1 cellular context compared by ENCODE assay signal in the genomic region with DNA sequence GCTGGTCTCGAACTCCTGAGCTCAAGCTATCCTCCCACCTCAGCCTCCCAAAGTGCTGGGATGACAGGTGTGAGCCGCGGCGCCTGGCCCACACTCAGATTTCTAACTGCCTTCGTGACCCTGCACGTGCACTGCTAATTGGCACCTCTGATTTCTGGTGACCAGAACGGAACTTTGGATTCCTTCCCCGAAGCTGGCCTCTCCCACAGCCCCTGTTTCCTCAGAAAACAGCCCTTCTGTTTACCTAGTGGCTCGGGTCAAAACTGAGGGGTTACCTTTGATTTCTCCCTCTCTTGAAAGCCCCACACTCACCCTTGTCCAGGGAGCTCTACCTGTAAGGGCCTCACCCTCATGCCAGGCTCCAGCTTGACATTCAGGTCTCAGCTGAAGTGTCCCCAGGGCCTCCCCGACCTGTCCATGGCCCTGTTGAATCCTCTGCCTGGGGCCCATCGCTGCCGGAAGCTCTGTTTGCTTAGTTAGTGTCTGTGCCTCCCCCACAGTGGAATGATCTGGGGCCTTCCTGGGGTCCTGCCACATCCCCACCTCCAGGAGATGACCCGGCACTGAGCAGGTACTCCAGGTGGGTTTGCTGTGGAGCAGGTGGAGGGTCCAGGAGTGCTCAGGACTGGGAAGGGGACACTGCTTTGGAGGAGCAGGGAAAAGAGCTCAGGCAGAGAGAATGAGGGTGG.
A peak's percentile ranks its signal among the peaks of the same experiment; 100 is the strongest.
TF ChIP-seq lines count a peak whose summit lies in the region.

No MANE protein-coding gene starts in this region.

TF ChIP-seq in HepG2, 621 proteins besides CTCF, POLR2A, EP300 and RAD21 (continued from another document and continues in another):
- TF ChIP-seq, protein P1, sequence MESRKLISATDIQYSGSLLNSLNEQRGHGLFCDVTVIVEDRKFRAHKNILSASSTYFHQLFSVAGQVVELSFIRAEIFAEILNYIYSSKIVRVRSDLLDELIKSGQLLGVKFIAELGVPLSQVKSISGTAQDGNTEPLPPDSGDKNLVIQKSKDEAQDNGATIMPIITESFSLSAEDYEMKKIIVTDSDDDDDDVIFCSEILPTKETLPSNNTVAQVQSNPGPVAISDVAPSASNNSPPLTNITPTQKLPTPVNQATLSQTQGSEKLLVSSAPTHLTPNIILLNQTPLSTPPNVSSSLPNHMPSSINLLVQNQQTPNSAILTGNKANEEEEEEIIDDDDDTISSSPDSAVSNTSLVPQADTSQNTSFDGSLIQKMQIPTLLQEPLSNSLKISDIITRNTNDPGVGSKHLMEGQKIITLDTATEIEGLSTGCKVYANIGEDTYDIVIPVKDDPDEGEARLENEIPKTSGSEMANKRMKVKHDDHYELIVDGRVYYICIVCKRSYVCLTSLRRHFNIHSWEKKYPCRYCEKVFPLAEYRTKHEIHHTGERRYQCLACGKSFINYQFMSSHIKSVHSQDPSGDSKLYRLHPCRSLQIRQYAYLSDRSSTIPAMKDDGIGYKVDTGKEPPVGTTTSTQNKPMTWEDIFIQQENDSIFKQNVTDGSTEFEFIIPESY (CRISPR knock-in tag; IDR thresholded peaks at IDR 0.05): 0 out of 2 replicates have a peak, but pooled peaks have one; percentile 37
- peak; percentile 73 for TF ChIP-seq ZNF781 (CRISPR knock-in tag; IDR thresholded peaks at IDR 0.05; ENCODE audit: borderline replicate concordance, not compliant biosample characterization)
- TF ChIP-seq SMYD3 (CRISPR knock-in tag; IDR thresholded peaks at IDR 0.05): 0 out of 2 replicates have a peak, but pooled peaks have one; percentile 67
- no peak for TF ChIP-seq KAT7 (CRISPR knock-in tag; IDR thresholded peaks at IDR 0.05; ENCODE audit: borderline replicate concordance)
- TF ChIP-seq, protein P2, sequence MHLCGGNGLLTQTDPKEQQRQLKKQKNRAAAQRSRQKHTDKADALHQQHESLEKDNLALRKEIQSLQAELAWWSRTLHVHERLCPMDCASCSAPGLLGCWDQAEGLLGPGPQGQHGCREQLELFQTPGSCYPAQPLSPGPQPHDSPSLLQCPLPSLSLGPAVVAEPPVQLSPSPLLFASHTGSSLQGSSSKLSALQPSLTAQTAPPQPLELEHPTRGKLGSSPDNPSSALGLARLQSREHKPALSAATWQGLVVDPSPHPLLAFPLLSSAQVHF (CRISPR knock-in tag; IDR thresholded peaks at IDR 0.05): 0 out of 2 replicates have a peak, but pooled peaks have one; percentile 48
- 0 out of 2 replicates have a peak, but pooled peaks have one; percentile 7 for TF ChIP-seq SP4 (CRISPR knock-in tag; IDR thresholded peaks at IDR 0.05)
- TF ChIP-seq, protein P3, sequence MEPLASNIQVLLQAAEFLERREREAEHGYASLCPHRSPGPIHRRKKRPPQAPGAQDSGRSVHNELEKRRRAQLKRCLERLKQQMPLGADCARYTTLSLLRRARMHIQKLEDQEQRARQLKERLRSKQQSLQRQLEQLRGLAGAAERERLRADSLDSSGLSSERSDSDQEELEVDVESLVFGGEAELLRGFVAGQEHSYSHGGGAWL (CRISPR knock-in tag; IDR thresholded peaks at IDR 0.05): peak; percentile 55; the same call in 1 of the 2 replicates
- TF ChIP-seq SATB2 (CRISPR knock-in tag; IDR thresholded peaks at IDR 0.05): 0 out of 2 replicates have a peak, but pooled peaks have one; percentile 86
- peak; percentile 56 for TF ChIP-seq CBX1 (IDR thresholded peaks at IDR 0.05; ENCODE audit: low read depth)
- TF ChIP-seq KDM1A (CRISPR knock-in tag; IDR thresholded peaks at IDR 0.05): peak; percentile 47; the same call in 1 of the 2 replicates
- TF ChIP-seq ZNF44 (CRISPR knock-in tag; IDR thresholded peaks at IDR 0.05): peak; percentile 61; the same call in 1 of the 2 replicates
- TF ChIP-seq NR2C2 (CRISPR knock-in tag; IDR thresholded peaks at IDR 0.05; ENCODE audit: borderline replicate concordance): peak; percentile 60; the same call in 1 of the 2 replicates
- TF ChIP-seq NFKB2 (CRISPR knock-in tag; IDR thresholded peaks at IDR 0.05; ENCODE audit: borderline replicate concordance): peak; percentile 78
- TF ChIP-seq AGO2 (optimal IDR thresholded peaks at IDR 0.05; ENCODE audit: low read depth, low read length): peak; percentile 44
- no peak for TF ChIP-seq GTF3A (CRISPR knock-in tag; conservative IDR thresholded peaks at IDR 0.05)
- TF ChIP-seq ZFYVE20 (CRISPR knock-in tag; IDR thresholded peaks at IDR 0.05; ENCODE audit: borderline replicate concordance, low read depth): no peak
- TF ChIP-seq, protein P4, sequence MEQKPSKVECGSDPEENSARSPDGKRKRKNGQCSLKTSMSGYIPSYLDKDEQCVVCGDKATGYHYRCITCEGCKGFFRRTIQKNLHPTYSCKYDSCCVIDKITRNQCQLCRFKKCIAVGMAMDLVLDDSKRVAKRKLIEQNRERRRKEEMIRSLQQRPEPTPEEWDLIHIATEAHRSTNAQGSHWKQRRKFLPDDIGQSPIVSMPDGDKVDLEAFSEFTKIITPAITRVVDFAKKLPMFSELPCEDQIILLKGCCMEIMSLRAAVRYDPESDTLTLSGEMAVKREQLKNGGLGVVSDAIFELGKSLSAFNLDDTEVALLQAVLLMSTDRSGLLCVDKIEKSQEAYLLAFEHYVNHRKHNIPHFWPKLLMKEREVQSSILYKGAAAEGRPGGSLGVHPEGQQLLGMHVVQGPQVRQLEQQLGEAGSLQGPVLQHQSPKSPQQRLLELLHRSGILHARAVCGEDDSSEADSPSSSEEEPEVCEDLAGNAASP (CRISPR knock-in tag; IDR thresholded peaks at IDR 0.05; ENCODE audit: borderline replicate concordance): peak; percentile 69; the same call in 1 of the 2 replicates
- TF ChIP-seq, protein P5, sequence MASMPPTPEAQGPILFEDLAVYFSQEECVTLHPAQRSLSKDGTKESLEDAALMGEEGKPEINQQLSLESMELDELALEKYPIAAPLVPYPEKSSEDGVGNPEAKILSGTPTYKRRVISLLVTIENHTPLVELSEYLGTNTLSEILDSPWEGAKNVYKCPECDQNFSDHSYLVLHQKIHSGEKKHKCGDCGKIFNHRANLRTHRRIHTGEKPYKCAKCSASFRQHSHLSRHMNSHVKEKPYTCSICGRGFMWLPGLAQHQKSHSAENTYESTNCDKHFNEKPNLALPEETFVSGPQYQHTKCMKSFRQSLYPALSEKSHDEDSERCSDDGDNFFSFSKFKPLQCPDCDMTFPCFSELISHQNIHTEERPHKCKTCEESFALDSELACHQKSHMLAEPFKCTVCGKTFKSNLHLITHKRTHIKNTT (CRISPR knock-in tag; IDR thresholded peaks at IDR 0.05): no peak
- no peak for TF ChIP-seq ZC3H4 (CRISPR knock-in tag; IDR thresholded peaks at IDR 0.05; ENCODE audit: borderline replicate concordance)
- TF ChIP-seq XBP1 (CRISPR knock-in tag; IDR thresholded peaks at IDR 0.05): no peak
- TF ChIP-seq ZNF766 (CRISPR knock-in tag; IDR thresholded peaks at IDR 0.05; ENCODE audit: borderline replicate concordance): peak; percentile 71; the same call in 1 of the 2 replicates
- no peak for TF ChIP-seq NFIB (CRISPR knock-in tag; IDR thresholded peaks at IDR 0.05; ENCODE audit: borderline replicate concordance)
- TF ChIP-seq ZNF20 (CRISPR knock-in tag; IDR thresholded peaks at IDR 0.05): no peak
- peak; percentile 93 for TF ChIP-seq BHLHE40 (IDR thresholded peaks at IDR 0.05; ENCODE audit: low read length)
- TF ChIP-seq, protein P6, sequence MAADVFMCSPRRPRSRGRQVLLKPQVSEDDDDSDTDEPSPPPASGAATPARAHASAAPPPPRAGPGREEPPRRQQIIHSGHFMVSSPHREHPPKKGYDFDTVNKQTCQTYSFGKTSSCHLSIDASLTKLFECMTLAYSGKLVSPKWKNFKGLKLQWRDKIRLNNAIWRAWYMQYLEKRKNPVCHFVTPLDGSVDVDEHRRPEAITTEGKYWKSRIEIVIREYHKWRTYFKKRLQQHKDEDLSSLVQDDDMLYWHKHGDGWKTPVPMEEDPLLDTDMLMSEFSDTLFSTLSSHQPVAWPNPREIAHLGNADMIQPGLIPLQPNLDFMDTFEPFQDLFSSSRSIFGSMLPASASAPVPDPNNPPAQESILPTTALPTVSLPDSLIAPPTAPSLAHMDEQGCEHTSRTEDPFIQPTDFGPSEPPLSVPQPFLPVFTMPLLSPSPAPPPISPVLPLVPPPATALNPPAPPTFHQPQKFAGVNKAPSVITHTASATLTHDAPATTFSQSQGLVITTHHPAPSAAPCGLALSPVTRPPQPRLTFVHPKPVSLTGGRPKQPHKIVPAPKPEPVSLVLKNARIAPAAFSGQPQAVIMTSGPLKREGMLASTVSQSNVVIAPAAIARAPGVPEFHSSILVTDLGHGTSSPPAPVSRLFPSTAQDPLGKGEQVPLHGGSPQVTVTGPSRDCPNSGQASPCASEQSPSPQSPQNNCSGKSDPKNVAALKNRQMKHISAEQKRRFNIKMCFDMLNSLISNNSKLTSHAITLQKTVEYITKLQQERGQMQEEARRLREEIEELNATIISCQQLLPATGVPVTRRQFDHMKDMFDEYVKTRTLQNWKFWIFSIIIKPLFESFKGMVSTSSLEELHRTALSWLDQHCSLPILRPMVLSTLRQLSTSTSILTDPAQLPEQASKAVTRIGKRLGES (CRISPR knock-in tag; IDR thresholded peaks at IDR 0.05; ENCODE audit: borderline replicate concordance): no peak
- TF ChIP-seq, protein P7, sequence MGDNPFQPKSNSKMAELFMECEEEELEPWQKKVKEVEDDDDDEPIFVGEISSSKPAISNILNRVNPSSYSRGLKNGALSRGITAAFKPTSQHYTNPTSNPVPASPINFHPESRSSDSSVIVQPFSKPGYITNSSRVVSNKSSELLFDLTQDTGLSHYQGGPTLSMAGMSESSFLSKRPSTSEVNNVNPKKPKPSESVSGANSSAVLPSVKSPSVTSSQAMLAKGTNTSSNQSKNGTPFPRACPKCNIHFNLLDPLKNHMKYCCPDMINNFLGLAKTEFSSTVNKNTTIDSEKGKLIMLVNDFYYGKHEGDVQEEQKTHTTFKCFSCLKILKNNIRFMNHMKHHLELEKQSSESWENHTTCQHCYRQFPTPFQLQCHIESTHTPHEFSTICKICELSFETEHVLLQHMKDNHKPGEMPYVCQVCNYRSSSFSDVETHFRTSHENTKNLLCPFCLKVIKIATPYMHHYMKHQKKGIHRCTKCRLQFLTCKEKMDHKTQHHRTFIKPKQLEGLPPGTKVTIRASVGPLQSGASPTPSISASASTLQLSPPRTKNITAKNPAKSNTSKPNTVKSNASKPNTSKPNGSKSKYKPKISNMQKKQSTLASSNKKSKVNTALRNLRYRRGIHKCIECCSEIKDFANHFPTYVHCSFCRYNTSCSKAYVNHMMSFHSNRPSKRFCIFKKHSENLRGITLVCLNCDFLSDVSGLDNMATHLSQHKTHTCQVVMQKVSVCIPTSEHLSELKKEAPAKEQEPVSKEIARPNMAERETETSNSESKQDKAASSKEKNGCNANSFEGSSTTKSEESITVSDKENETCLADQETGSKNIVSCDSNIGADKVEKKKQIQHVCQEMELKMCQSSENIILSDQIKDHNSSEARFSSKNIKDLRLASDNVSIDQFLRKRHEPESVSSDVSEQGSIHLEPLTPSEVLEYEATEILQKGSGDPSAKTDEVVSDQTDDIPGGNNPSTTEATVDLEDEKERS (CRISPR knock-in tag; IDR thresholded peaks at IDR 0.05): peak; percentile 62; the same call in 1 of the 2 replicates
- TF ChIP-seq, protein P8, sequence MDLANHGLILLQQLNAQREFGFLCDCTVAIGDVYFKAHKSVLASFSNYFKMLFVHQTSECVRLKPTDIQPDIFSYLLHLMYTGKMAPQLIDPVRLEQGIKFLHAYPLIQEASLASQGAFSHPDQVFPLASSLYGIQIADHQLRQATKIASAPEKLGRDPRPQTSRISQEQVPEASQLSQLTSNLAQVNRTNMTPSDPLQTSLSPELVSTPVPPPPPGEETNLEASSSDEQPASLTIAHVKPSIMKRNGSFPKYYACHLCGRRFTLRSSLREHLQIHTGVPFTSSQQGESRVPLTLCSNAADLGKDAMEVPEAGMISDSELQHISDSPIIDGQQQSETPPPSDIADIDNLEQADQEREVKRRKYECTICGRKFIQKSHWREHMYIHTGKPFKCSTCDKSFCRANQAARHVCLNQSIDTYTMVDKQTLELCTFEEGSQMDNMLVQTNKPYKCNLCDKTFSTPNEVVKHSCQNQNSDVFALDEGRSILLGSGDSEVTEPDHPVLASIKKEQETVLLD (CRISPR knock-in tag; IDR thresholded peaks at IDR 0.05; ENCODE audit: low read depth): no peak
- 0 out of 2 replicates have a peak, but pooled peaks have one; percentile 66 for TF ChIP-seq ZNF75D (CRISPR knock-in tag; IDR thresholded peaks at IDR 0.05; ENCODE audit: borderline replicate concordance)
- no peak for TF ChIP-seq POLR2AphosphoS2 (IDR thresholded peaks at IDR 0.05; ENCODE audit: low read depth, low read length)
- TF ChIP-seq PITX1 (CRISPR knock-in tag; IDR thresholded peaks at IDR 0.05): peak; percentile 69
- TF ChIP-seq, protein P9, sequence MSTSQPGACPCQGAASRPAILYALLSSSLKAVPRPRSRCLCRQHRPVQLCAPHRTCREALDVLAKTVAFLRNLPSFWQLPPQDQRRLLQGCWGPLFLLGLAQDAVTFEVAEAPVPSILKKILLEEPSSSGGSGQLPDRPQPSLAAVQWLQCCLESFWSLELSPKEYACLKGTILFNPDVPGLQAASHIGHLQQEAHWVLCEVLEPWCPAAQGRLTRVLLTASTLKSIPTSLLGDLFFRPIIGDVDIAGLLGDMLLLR (CRISPR knock-in tag; IDR thresholded peaks at IDR 0.05): peak; percentile 58; the same call in 1 of the 2 replicates
- TF ChIP-seq ZNF563 (CRISPR knock-in tag; IDR thresholded peaks at IDR 0.05): peak; percentile 60
- TF ChIP-seq, protein P10, sequence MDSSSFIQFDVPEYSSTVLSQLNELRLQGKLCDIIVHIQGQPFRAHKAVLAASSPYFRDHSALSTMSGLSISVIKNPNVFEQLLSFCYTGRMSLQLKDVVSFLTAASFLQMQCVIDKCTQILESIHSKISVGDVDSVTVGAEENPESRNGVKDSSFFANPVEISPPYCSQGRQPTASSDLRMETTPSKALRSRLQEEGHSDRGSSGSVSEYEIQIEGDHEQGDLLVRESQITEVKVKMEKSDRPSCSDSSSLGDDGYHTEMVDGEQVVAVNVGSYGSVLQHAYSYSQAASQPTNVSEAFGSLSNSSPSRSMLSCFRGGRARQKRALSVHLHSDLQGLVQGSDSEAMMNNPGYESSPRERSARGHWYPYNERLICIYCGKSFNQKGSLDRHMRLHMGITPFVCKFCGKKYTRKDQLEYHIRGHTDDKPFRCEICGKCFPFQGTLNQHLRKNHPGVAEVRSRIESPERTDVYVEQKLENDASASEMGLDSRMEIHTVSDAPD (CRISPR knock-in tag; IDR thresholded peaks at IDR 0.05): peak; percentile 61
- peak; percentile 77 for TF ChIP-seq ZMYM4 (CRISPR knock-in tag; IDR thresholded peaks at IDR 0.05)
